Comparison of ENCODE assay signal across 11 cellular contexts in genomic region chr9:127398715-127399400, GRCh38. TPM values are rescaled to one million over a fixed set of nuclear protein-coding genes. Genes with fewer than 3 reads are reported as not detected.
DNase-seq lines count a peak whose midpoint lies in the region; ATAC-seq, FAIRE-seq and TF ChIP-seq lines count a peak whose summit lies in the region.
"Had no signal": no experiment of that assay in that cellular context is flagged by ENCODE, and none has a peak within 500 bp of the region (broad histone marks: within the 10 kb centered on the region; RNA-seq: fewer than 3 reads in every experiment).

No MANE protein-coding gene starts in this region.

- H3K9me3 ChIP-seq in Caco-2 = no peaks in the 10 kb centered on the region
- no peaks in the 10 kb centered on the region for H3K9me3 ChIP-seq in OCI-LY3 (ENCODE audit: insufficient read depth, low read length)
- H3K9me3 ChIP-seq in neuron (ENCODE audit: low read length) = no peaks in the 10 kb centered on the region
- no peaks in the 10 kb centered on the region for H3K9me3 ChIP-seq in small intestine (ENCODE audit: control insufficient read depth, low read depth)
- H3K9me3 ChIP-seq: left lung had no signal

- FAIRE-seq in small intestine (lab: Jason Lieb, UNC) = no peak

- H3K4me1 Mint-ChIP-seq in Caco-2 (ENCODE audit: low read depth, unreplicated experiment) = no peaks in the 10 kb centered on the region
- peaks cover 11 to 16% of the 10 kb centered on the region in 2 donors for H3K4me1 Mint-ChIP-seq in effector memory CD8-positive, alpha-beta T cell (ENCODE audit: low read depth in 2 of 2)

- H3K36me3 Mint-ChIP-seq in Caco-2 (ENCODE audit: insufficient read depth, unreplicated experiment) = peaks cover 62% of the 10 kb centered on the region
- H3K36me3 Mint-ChIP-seq in effector memory CD8-positive, alpha-beta T cell (ENCODE audit: insufficient read depth) = no peaks in the 10 kb centered on the region

- TF ChIP-seq CTCF in Caco-2 (IDR thresholded peaks at IDR 0.05; ENCODE audit: insufficient read depth in 1 of 2, low read depth in 1 of 2, low read length in 1 of 2, severe bottlenecking in 1 of 2, unreplicated experiment in 1 of 2) = no peak
- TF ChIP-seq CTCF in OCI-LY3 (IDR thresholded peaks at IDR 0.05; ENCODE audit: low read depth, low read length) = no peak

- peak overlapping the region; percentile 71 for H3K4me2 ChIP-seq in OCI-LY3 (ENCODE audit: low read length)

- no peaks in the 10 kb centered on the region for H3K79me2 ChIP-seq in OCI-LY3 (ENCODE audit: low read length)

- intact Hi-C loops in Caco-2 (cut with micrococcal nuclease; ENCODE audit: unreplicated experiment) = loop anchor here (1.0 to 10.0 kb wide), 6 partner anchors 38 to 457 kb away; no protein-coding TSS in a partner anchor

- peaks cover 22% of the 10 kb centered on the region for H3K4me1 ChIP-seq in Caco-2
- peaks cover 10% of the 10 kb centered on the region for H3K4me1 ChIP-seq in OCI-LY3 (ENCODE audit: low read length)
- H3K4me1 ChIP-seq in neuron (ENCODE audit: insufficient read depth, low read length) = peaks cover 20% of the 10 kb centered on the region
- H3K4me1 ChIP-seq in small intestine (ENCODE audit: control insufficient read depth in 2 of 2, insufficient read depth in 1 of 2, low read depth in 1 of 2, low read length in 1 of 2) = no peaks in the 10 kb centered on the region

- DNase-seq in Caco-2 = peak in 1 of 2 experiments; percentile 34
- DNase-seq in effector memory CD8-positive, alpha-beta T cell = no peak
- DNase-seq in small intestine = no peak
- no peak for DNase-seq in NCI-H524 treated with DMSO at 0.1 percent for 48 hours (lab: John Stamatoyannopoulos, UW)
- DNase-seq: DMS79, NCI-H2107 had no signal

- ATAC-seq in effector memory CD8-positive, alpha-beta T cell (replicated peaks) = no peak
- ATAC-seq in HG03439 (IDR thresholded peaks at IDR 0.05; ENCODE audit: unreplicated experiment) (no peak), GM21619 (IDR thresholded peaks at IDR 0.05; ENCODE audit: unreplicated experiment) (no peak)

- peak overlapping the region; percentile 76 for H3K27ac Mint-ChIP-seq in Caco-2 (ENCODE audit: unreplicated experiment)
- H3K27ac Mint-ChIP-seq in effector memory CD8-positive, alpha-beta T cell = peak overlapping the region; percentile 59 to 85

- no peaks in the 10 kb centered on the region for H3K27me3 Mint-ChIP-seq in Caco-2 (ENCODE audit: insufficient read depth, unreplicated experiment)
- H3K27me3 Mint-ChIP-seq in effector memory CD8-positive, alpha-beta T cell = peaks cover 0 to 8% of the 10 kb centered on the region in 2 donors

- BruUV-seq in Caco-2 (replicated peaks; lab: Mats Ljungman, UMichigan) = TSS peak; percentile 33

- no peak overlapping the region for H3K9ac ChIP-seq in OCI-LY3 (ENCODE audit: low read length)

- H3K36me3 ChIP-seq in Caco-2 (ENCODE audit: control insufficient read depth, insufficient read depth, low read length) = peaks cover 2% of the 10 kb centered on the region
- no peaks in the 10 kb centered on the region for H3K36me3 ChIP-seq in OCI-LY3 (replicated peaks; ENCODE audit: low read depth, low read length)
- H3K36me3 ChIP-seq in neuron (ENCODE audit: insufficient read depth, low read length) = peaks cover 35% of the 10 kb centered on the region
- H3K36me3 ChIP-seq in small intestine (ENCODE audit: control insufficient read depth in 2 of 2, insufficient read depth in 2 of 2, low read length in 2 of 2) = peaks cover under 1 to 3% of the 10 kb centered on the region in 2 donors

- H3K27ac ChIP-seq in OCI-LY3 (ENCODE audit: low read length) (no peak overlapping the region), small intestine (ENCODE audit: low read depth in 1 of 2, low read length in 1 of 2) (no peak overlapping the region)
- H3K27ac ChIP-seq: left lung had no signal

- no peaks in the 10 kb centered on the region for H4K20me1 ChIP-seq in OCI-LY3 (ENCODE audit: insufficient read depth, low read length)

- WGBS in small intestine, 3 donors = 76 to 85% (median 80%) methylated on average over 13 of the region's 13 CpGs

- CTCF ChIA-PET in Caco-2 (lab: Charles Lee) = interaction anchor here (1.3 to 3.4 kb wide), 3 partner anchors 28 to 115 kb away, joined by 3 to 54 read pairs (median 12); no protein-coding TSS in a partner anchor

- H3K27me3 ChIP-seq in Caco-2 (replicated peaks; ENCODE audit: control insufficient read depth, insufficient read depth, low read length) = no peaks in the 10 kb centered on the region
- H3K27me3 ChIP-seq in OCI-LY3 (ENCODE audit: low read depth, low read length) = no peaks in the 10 kb centered on the region
- H3K27me3 ChIP-seq in neuron (ENCODE audit: insufficient read depth, low read length) = no peaks in the 10 kb centered on the region
- H3K27me3 ChIP-seq in small intestine (ENCODE audit: control insufficient read depth in 2 of 2, insufficient read depth in 2 of 2, low read length in 2 of 2) = no peaks in the 10 kb centered on the region

- no peak overlapping the region for H2AFZ ChIP-seq in OCI-LY3 (ENCODE audit: low read depth, low read length)
- H2AFZ ChIP-seq in neuron (ENCODE audit: low read depth, low read length) = no peak overlapping the region

- H3K4me3 ChIP-seq in Caco-2 (ENCODE audit: low read depth, low read length) (peak overlapping the region; percentile 92), OCI-LY3 (ENCODE audit: low read length) (peak overlapping the region; percentile 85), neuron (ENCODE audit: low read length) (peak overlapping the region; percentile 68), small intestine (ENCODE audit: low read depth in 1 of 2, low read length in 2 of 2) (peak overlapping the region in 1 of 2 donors; percentile 93)

- POLR2A ChIA-PET in Caco-2 (lab: Charles Lee) = interaction anchor here (0.5 kb wide), 1 partner anchor 38 kb away, joined by 3 read pairs; no protein-coding TSS in a partner anchor

- no peaks in the 10 kb centered on the region for H3K9me3 Mint-ChIP-seq in Caco-2 (ENCODE audit: unreplicated experiment)
- no peaks in the 10 kb centered on the region for H3K9me3 Mint-ChIP-seq in effector memory CD8-positive, alpha-beta T cell

- H3K4me3 Mint-ChIP-seq in Caco-2 (ENCODE audit: unreplicated experiment) = peak overlapping the region; percentile 97
- H3K4me3 Mint-ChIP-seq in effector memory CD8-positive, alpha-beta T cell = peak overlapping the region; percentile 80 to 85

RNA-seq across cellular contexts. Expression of gene SLC2A8, which starts 1.9 kb away (rescaled TPM):
- 141 and 144 TPM in 2 replicates for total RNA-seq in Caco-2 (2022)
- 10 to 100 TPM; 17.2 to 21.4 (median 20.0) TPM for polyA plus RNA-seq in small intestine

RNA-seq across cellular contexts. Expression of gene ZNF79, which starts 25.3 kb away (rescaled TPM):
- 9.2 and 9.3 TPM in 2 replicates for total RNA-seq in Caco-2 (2022)
- 1 to 10 TPM; 2.4 to 4.1 (median 2.5) TPM for polyA plus RNA-seq in small intestine

RNA-seq across cellular contexts. Expression of gene RPL12, which starts 52.3 kb away (rescaled TPM):
- 1,592 and 1,641 TPM in 2 replicates for total RNA-seq in Caco-2 (2022)
- polyA plus RNA-seq in small intestine = 1,000 to 10,000 TPM; 2,018 to 3,950 (median 3,161) TPM

RNA-seq across cellular contexts. Expression of gene LRSAM1, which starts 52.5 kb away (rescaled TPM):
- 25.8 and 26.2 TPM in 2 replicates for total RNA-seq in Caco-2 (2022)
- 10 to 100 TPM; 12.8 to 22.8 (median 22.4) TPM for polyA plus RNA-seq in small intestine
